In genomic region chr17:1743094-1743452, GRCh38 we compare ENCODE assay signal across 2 cellular contexts.
TF ChIP-seq lines count a peak whose summit lies in the region.

No MANE protein-coding gene starts in this region.

TF ChIP-seq in SK-N-SH, 30 proteins besides CTCF, POLR2A, EP300 and RAD21:
- TF ChIP-seq CHD2 (IDR thresholded peaks at IDR 0.05; ENCODE audit: low read length, partially characterized antibody) (no peak), SMC3 (IDR thresholded peaks at IDR 0.05; ENCODE audit: low read depth, low read length) (no peak), EZH2phosphoT487 (IDR thresholded peaks at IDR 0.05; ENCODE audit: borderline replicate concordance, low read depth) (no peak), MXI1 (IDR thresholded peaks at IDR 0.05; ENCODE audit: low read depth, low read length) (no peak), NRF1 (IDR thresholded peaks at IDR 0.05; ENCODE audit: low read depth, low read length) (no peak), GATA2 (CRISPR knock-in tag; IDR thresholded peaks at IDR 0.05) (no peak), GABPA (IDR thresholded peaks at IDR 0.05; ENCODE audit: low read depth) (no peak), YY1 (IDR thresholded peaks at IDR 0.05; ENCODE audit: low read depth) (no peak), TCF12 (IDR thresholded peaks at IDR 0.05) (no peak), FOXJ3 (CRISPR knock-in tag; IDR thresholded peaks at IDR 0.05) (no peak), RCOR1 (IDR thresholded peaks at IDR 0.05; ENCODE audit: low read length) (no peak), MEF2A (IDR thresholded peaks at IDR 0.05; ENCODE audit: borderline replicate concordance, low read depth) (no peak), JUND (IDR thresholded peaks at IDR 0.05) (no peak), POLR2AphosphoS5 (IDR thresholded peaks at IDR 0.05; ENCODE audit: low read depth, low read length) (no peak)
- TF ChIP-seq, protein P1, sequence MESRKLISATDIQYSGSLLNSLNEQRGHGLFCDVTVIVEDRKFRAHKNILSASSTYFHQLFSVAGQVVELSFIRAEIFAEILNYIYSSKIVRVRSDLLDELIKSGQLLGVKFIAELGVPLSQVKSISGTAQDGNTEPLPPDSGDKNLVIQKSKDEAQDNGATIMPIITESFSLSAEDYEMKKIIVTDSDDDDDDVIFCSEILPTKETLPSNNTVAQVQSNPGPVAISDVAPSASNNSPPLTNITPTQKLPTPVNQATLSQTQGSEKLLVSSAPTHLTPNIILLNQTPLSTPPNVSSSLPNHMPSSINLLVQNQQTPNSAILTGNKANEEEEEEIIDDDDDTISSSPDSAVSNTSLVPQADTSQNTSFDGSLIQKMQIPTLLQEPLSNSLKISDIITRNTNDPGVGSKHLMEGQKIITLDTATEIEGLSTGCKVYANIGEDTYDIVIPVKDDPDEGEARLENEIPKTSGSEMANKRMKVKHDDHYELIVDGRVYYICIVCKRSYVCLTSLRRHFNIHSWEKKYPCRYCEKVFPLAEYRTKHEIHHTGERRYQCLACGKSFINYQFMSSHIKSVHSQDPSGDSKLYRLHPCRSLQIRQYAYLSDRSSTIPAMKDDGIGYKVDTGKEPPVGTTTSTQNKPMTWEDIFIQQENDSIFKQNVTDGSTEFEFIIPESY (IDR thresholded peaks at IDR 0.05; ENCODE audit: borderline replicate concordance, low read depth): no peak
- TF ChIP-seq, protein P2, sequence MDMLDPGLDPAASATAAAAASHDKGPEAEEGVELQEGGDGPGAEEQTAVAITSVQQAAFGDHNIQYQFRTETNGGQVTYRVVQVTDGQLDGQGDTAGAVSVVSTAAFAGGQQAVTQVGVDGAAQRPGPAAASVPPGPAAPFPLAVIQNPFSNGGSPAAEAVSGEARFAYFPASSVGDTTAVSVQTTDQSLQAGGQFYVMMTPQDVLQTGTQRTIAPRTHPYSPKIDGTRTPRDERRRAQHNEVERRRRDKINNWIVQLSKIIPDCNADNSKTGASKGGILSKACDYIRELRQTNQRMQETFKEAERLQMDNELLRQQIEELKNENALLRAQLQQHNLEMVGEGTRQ (IDR thresholded peaks at IDR 0.05; ENCODE audit: borderline replicate concordance, low read depth, low read length): no peak
- TF ChIP-seq, protein P3, sequence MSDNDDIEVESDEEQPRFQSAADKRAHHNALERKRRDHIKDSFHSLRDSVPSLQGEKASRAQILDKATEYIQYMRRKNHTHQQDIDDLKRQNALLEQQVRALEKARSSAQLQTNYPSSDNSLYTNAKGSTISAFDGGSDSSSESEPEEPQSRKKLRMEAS (IDR thresholded peaks at IDR 0.05; ENCODE audit: low read depth): no peak
- TF ChIP-seq, protein P4, sequence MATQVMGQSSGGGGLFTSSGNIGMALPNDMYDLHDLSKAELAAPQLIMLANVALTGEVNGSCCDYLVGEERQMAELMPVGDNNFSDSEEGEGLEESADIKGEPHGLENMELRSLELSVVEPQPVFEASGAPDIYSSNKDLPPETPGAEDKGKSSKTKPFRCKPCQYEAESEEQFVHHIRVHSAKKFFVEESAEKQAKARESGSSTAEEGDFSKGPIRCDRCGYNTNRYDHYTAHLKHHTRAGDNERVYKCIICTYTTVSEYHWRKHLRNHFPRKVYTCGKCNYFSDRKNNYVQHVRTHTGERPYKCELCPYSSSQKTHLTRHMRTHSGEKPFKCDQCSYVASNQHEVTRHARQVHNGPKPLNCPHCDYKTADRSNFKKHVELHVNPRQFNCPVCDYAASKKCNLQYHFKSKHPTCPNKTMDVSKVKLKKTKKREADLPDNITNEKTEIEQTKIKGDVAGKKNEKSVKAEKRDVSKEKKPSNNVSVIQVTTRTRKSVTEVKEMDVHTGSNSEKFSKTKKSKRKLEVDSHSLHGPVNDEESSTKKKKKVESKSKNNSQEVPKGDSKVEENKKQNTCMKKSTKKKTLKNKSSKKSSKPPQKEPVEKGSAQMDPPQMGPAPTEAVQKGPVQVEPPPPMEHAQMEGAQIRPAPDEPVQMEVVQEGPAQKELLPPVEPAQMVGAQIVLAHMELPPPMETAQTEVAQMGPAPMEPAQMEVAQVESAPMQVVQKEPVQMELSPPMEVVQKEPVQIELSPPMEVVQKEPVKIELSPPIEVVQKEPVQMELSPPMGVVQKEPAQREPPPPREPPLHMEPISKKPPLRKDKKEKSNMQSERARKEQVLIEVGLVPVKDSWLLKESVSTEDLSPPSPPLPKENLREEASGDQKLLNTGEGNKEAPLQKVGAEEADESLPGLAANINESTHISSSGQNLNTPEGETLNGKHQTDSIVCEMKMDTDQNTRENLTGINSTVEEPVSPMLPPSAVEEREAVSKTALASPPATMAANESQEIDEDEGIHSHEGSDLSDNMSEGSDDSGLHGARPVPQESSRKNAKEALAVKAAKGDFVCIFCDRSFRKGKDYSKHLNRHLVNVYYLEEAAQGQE (IDR thresholded peaks at IDR 0.05; ENCODE audit: low read depth, low read length): no peak

TF ChIP-seq in SK-N-SH treated with all-trans-retinoic acid at 6 μM for 48 hours, 23 proteins besides CTCF, POLR2A, EP300 and RAD21:
- TF ChIP-seq ZC3H10 (CRISPR knock-in tag; IDR thresholded peaks at IDR 0.05) (no peak), ARNTL (CRISPR knock-in tag; IDR thresholded peaks at IDR 0.05; ENCODE audit: borderline replicate concordance, low read depth) (no peak), ZNF565 (CRISPR knock-in tag; conservative IDR thresholded peaks at IDR 0.05; ENCODE audit: low read depth) (no peak), ISL1 (CRISPR knock-in tag; IDR thresholded peaks at IDR 0.05) (no peak), ZNF70 (CRISPR knock-in tag; IDR thresholded peaks at IDR 0.05) (no peak), CSRNP3 (CRISPR knock-in tag; IDR thresholded peaks at IDR 0.05) (no peak), GLIS3 (CRISPR knock-in tag; IDR thresholded peaks at IDR 0.05) (no peak), SNAI2 (CRISPR knock-in tag; IDR thresholded peaks at IDR 0.05) (no peak), TOX (CRISPR knock-in tag; IDR thresholded peaks at IDR 0.05; ENCODE audit: borderline replicate concordance) (no peak), CSDC2 (CRISPR knock-in tag; IDR thresholded peaks at IDR 0.05) (no peak), ZFP3 (CRISPR knock-in tag; IDR thresholded peaks at IDR 0.05) (no peak), ESRRG (CRISPR knock-in tag; IDR thresholded peaks at IDR 0.05) (no peak)
- TF ChIP-seq, protein P5, sequence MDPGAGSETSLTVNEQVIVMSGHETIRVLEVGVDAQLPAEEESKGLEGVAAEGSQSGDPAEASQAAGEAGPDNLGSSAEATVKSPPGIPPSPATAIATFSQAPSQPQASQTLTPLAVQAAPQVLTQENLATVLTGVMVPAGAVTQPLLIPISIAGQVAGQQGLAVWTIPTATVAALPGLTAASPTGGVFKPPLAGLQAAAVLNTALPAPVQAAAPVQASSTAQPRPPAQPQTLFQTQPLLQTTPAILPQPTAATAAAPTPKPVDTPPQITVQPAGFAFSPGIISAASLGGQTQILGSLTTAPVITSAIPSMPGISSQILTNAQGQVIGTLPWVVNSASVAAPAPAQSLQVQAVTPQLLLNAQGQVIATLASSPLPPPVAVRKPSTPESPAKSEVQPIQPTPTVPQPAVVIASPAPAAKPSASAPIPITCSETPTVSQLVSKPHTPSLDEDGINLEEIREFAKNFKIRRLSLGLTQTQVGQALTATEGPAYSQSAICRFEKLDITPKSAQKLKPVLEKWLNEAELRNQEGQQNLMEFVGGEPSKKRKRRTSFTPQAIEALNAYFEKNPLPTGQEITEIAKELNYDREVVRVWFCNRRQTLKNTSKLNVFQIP (CRISPR knock-in tag; IDR thresholded peaks at IDR 0.05; ENCODE audit: borderline replicate concordance, low read depth): no peak
